In genomic region chr2:62457555-62457954, GRCh38 we compare ENCODE assay signal across 8 cellular contexts. TPM values are rescaled to one million over a fixed set of nuclear protein-coding genes. Genes with fewer than 3 reads are reported as not detected.
A peak's percentile ranks its signal among the peaks of the same experiment; 100 is the strongest.
DNase-seq lines count a peak whose midpoint lies in the region; ATAC-seq and TF ChIP-seq lines count a peak whose summit lies in the region.

No MANE protein-coding gene starts in this region.

- no peaks in the 10 kb centered on the region for H3K9me3 Mint-ChIP-seq in activated CD8-positive, alpha-beta memory T cell treated with anti-CD3 and anti-CD28 coated beads, Interleukin-2, amount 10 ng/mL, durations not matched to agents 7 days and 5 days (ENCODE audit: low read depth)

- WGBS in right lobe of liver (ENCODE audit: insufficient coverage, low coverage, low lambda C conversion rate, missing lambda C conversion rate): 15% methylated on average over 6 of the region's 11 CpGs

- in situ Hi-C loops in astrocyte of the spinal cord (cut with HindIII; ENCODE audit: low sequenced_read_pairs): no loop called here

- H3K4me1 Mint-ChIP-seq in activated CD8-positive, alpha-beta memory T cell treated with anti-CD3 and anti-CD28 coated beads, Interleukin-2, amount 10 ng/mL, durations not matched to agents 7 days and 5 days: peaks cover 4% of the 10 kb centered on the region

- H3K36me3 Mint-ChIP-seq in activated CD8-positive, alpha-beta memory T cell treated with anti-CD3 and anti-CD28 coated beads, Interleukin-2, amount 10 ng/mL, durations not matched to agents 7 days and 5 days: no peaks in the 10 kb centered on the region

- peak overlapping the region; percentile 89 to 91 (median 89) for H3K27ac ChIP-seq in right lobe of liver
- no peak overlapping the region for H3K27ac ChIP-seq in thoracic aorta

- H3K4me1 ChIP-seq in right lobe of liver: peaks cover 0 to 37% (median 18%) of the 10 kb centered on the region in 4 donors
- peaks cover 0 to 12% of the 10 kb centered on the region in 2 donors for H3K4me1 ChIP-seq in thoracic aorta (ENCODE audit: control insufficient read depth in 1 of 2, low read depth in 2 of 2)

- no peak for ATAC-seq in activated CD8-positive, alpha-beta memory T cell treated with anti-CD3 and anti-CD28 coated beads, Interleukin-2, amount 10 ng/mL, durations not matched to agents 7 days and 5 days
- ATAC-seq in right lobe of liver: peak in 1 of 4 donors; percentile 13
- ATAC-seq in thoracic aorta (ENCODE audit: insufficient number of reproducible peaks, low FRiP score, low read depth): no peak
- no peak for ATAC-seq in GM21576 (IDR thresholded peaks at IDR 0.05; ENCODE audit: unreplicated experiment)
- ATAC-seq in GM19023 (IDR thresholded peaks at IDR 0.05; ENCODE audit: unreplicated experiment): no peak

- CTCF ChIA-PET in activated CD8-positive, alpha-beta memory T cell treated with anti-CD3 and anti-CD28 coated beads, Interleukin-2, amount 10 ng/mL, durations not matched to agents 7 days and 5 days (lab: Charles Lee): interaction anchor here (0.7 to 3.0 kb wide), 20 partner anchors 10 to 967 kb away, joined by 3 to 62 read pairs (median 5); partner anchors contain the start of gene EHBP1

- no peak overlapping the region for H3K27ac Mint-ChIP-seq in activated CD8-positive, alpha-beta memory T cell treated with anti-CD3 and anti-CD28 coated beads, Interleukin-2, amount 10 ng/mL, durations not matched to agents 7 days and 5 days

- H3K4me3 Mint-ChIP-seq in activated CD8-positive, alpha-beta memory T cell treated with anti-CD3 and anti-CD28 coated beads, Interleukin-2, amount 10 ng/mL, durations not matched to agents 7 days and 5 days: peak overlapping the region; percentile 47

- H3K36me3 ChIP-seq in right lobe of liver (no peaks in the 10 kb centered on the region), thoracic aorta (no peaks in the 10 kb centered on the region)

- H3K27me3 Mint-ChIP-seq in activated CD8-positive, alpha-beta memory T cell treated with anti-CD3 and anti-CD28 coated beads, Interleukin-2, amount 10 ng/mL, durations not matched to agents 7 days and 5 days: peaks cover 4% of the 10 kb centered on the region

- DNase-seq in activated CD8-positive, alpha-beta memory T cell treated with anti-CD3 and anti-CD28 coated beads, Interleukin-2, amount 10 ng/mL, durations not matched to agents 7 days and 5 days: no peak
- DNase-seq in activated CD8-positive, alpha-beta memory T cell treated with anti-CD3 and anti-CD28 coated beads for 24 hours: no peak
- no peak for DNase-seq in astrocyte of the spinal cord (ENCODE audit: low read depth, low spot score)
- no peak for DNase-seq in right lobe of liver
- no peak for DNase-seq in thoracic aorta (ENCODE audit: low spot score)
- no peak for DNase-seq in activated CD4-positive, alpha-beta T cell treated with anti-CD3 and anti-CD28 coated beads, Interleukin-2, amount 50 U/mL, for 4 hours

- TF ChIP-seq CTCF in astrocyte of the spinal cord (IDR thresholded peaks at IDR 0.05; ENCODE audit: low read depth, low read length) (no peak), right lobe of liver (IDR thresholded peaks at IDR 0.05) (no peak), thoracic aorta (IDR thresholded peaks at IDR 0.05) (no peak)

- H3K4me3 ChIP-seq in astrocyte of the spinal cord (ENCODE audit: low read depth, low read length) (peak overlapping the region; percentile 48), right lobe of liver (peak overlapping the region; percentile 64 to 76 (median 69)), thoracic aorta (peak overlapping the region; percentile 91)

- no peaks in the 10 kb centered on the region for H3K27me3 ChIP-seq in right lobe of liver
- no peaks in the 10 kb centered on the region for H3K27me3 ChIP-seq in thoracic aorta (replicated peaks; ENCODE audit: insufficient read depth)

- intact Hi-C loops in right lobe of liver (cut with DNase I): loop anchor here (10.0 kb wide), 2 partner anchors 117 to 317 kb away; no protein-coding TSS in a partner anchor

- no peak for TF ChIP-seq POLR2A in right lobe of liver (IDR thresholded peaks at IDR 0.05)

- H3K9me3 ChIP-seq in right lobe of liver: no peaks in the 10 kb centered on the region
- H3K9me3 ChIP-seq in thoracic aorta: no peaks in the 10 kb centered on the region

RNA-seq across cellular contexts. Expression of gene TMEM17, which starts 48.4 kb away (rescaled TPM):
- under 1 TPM; 0.12 to 0.26 TPM for total RNA-seq in activated CD8-positive, alpha-beta memory T cell treated with anti-CD3 and anti-CD28 coated beads, Interleukin-2, amount 10 ng/mL, durations not matched to agents 7 days and 5 days
- total RNA-seq in right lobe of liver (1 to 10 TPM in 1 of 6 experiments, under 1 TPM in 5; 0.40 to 1.2 (median 0.87) TPM), thoracic aorta (1 to 10 TPM in 1 of 2 donors, under 1 TPM in 1; 0.42 to 2.7 TPM)

Comparison
In these comparisons a context has a peak if more than half of its experiments do, and no peak if none do; other contexts are left out.
1. H3K27ac ChIP-seq: peak in right lobe of liver (3 of 3); none in thoracic aorta (0 of 2).
2. Peak in every context shown above with its lines, with median percentiles within 50 percentile points of each other: H3K4me3 ChIP-seq.